In the genomic region with DNA sequence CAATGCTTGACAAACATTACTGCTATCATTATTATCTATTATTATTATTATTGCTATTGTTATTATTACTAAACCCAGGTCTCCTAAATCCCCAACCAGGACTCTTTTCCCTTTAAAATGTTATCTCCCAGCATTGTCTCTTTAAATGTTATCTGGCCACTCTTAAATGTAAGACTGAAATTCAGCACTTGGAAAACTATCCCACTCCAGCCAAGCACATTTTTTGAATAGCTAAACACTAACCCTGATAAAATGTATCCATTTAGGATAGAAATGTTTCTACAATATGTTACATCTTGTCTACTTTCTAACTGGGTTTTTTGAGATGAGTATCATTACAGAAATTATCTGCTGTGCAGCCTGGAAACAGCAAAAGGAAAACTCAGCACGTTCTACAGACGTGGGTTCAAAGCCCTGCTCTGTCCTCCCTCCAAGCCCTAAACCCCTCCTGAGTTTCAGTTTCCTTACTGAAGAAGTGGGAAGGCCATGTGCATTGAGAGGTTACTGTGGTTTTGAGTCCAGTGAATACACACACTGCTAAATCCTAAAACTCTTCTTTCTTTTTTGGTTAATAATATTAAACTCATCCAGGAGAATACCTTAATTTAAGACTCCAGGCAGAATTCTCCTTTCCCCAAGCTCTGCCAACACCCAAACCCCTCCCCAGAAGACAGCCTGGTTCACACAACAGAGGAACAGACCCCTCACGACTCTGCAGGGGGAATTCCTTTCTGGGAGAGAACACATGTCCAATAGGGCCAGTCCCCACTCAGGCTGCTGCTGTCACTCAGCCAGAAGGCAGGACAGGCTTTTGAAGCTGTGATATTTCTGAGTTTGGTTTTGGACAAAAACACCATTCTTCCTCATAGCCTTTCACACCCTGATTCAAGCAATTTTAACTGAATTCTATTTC, we compare ENCODE assay signal across 8 cellular contexts. TPM values are rescaled to one million over a fixed set of nuclear protein-coding genes. Genes with fewer than 3 reads are reported as not detected.
DNase-seq lines count a peak whose midpoint lies in the region; ATAC-seq, FAIRE-seq and TF ChIP-seq lines count a peak whose summit lies in the region.
"Had no signal": no experiment of that assay in that cellular context is flagged by ENCODE, and none has a peak within 500 bp of the region (broad histone marks: within the 10 kb centered on the region; RNA-seq: fewer than 3 reads in every experiment).

No MANE protein-coding gene starts in this region.

- peaks cover 4% of the 10 kb centered on the region for H3K79me1 ChIP-seq in trophoblast cell (ENCODE audit: low read length)

- no peak overlapping the region for H4K91ac ChIP-seq in trophoblast cell (ENCODE audit: low read depth, low read length)

- H3K4me2 ChIP-seq in trophoblast cell (ENCODE audit: low read length) = no peak overlapping the region

- no CpG with 5 or more reads among the region's 3 CpGs for WGBS in trophoblast cell (ENCODE audit: extremely low coverage, insufficient coverage, insufficient read length)

- TF ChIP-seq CTCF in fibroblast of the aortic adventitia (IDR thresholded peaks at IDR 0.05; ENCODE audit: insufficient read depth, low read length) = no peak

- no peak overlapping the region for H3K9ac ChIP-seq in trophoblast cell (ENCODE audit: low read length)

- no peak overlapping the region for H3K23ac ChIP-seq in trophoblast cell (ENCODE audit: low read length)

- H3K14ac ChIP-seq in trophoblast cell (ENCODE audit: low read length) = no peak overlapping the region

- H3K36me3 ChIP-seq in trophoblast cell (ENCODE audit: control insufficient read depth in 1 of 2, insufficient read depth in 2 of 2, low read length in 2 of 2) = no peaks in the 10 kb centered on the region

- H3K18ac ChIP-seq in trophoblast cell (ENCODE audit: low read length) = no peak overlapping the region

- no peaks in the 10 kb centered on the region for H3K27me3 ChIP-seq in trophoblast cell (ENCODE audit: insufficient read depth, low read length)

- H2BK5ac ChIP-seq in trophoblast cell (ENCODE audit: low read depth, low read length, poor library complexity) = no peak overlapping the region

- no peak overlapping the region for H4K8ac ChIP-seq in trophoblast cell (ENCODE audit: low read depth, low read length)

- H3K4me1 ChIP-seq in trophoblast cell (ENCODE audit: control insufficient read depth in 1 of 2, insufficient read depth in 2 of 2, low read length in 2 of 2) = peaks cover 10 to 27% of the 10 kb centered on the region in 2 experiments

- H3K79me2 ChIP-seq in trophoblast cell (ENCODE audit: control insufficient read depth, insufficient read depth, low read length, poor library complexity) = no peaks in the 10 kb centered on the region

- H3K9me3 ChIP-seq in trophoblast cell (ENCODE audit: insufficient read depth, low read depth, low read length) = no peaks in the 10 kb centered on the region

- peak overlapping the region; percentile 37 for H2AFZ ChIP-seq in trophoblast cell (ENCODE audit: insufficient read depth, low read length, poor library complexity)

- H4K12ac ChIP-seq in trophoblast cell (ENCODE audit: low read depth, low read length) = no peak overlapping the region

- FAIRE-seq in GM19239 (lab: Jason Lieb, UNC) = peak; percentile 44

- H2AK5ac ChIP-seq in trophoblast cell (ENCODE audit: low read length) = no peak overlapping the region

- H2BK120ac ChIP-seq in trophoblast cell (ENCODE audit: insufficient read depth, low read length, poor library complexity) = no peak overlapping the region

- H2BK12ac ChIP-seq in trophoblast cell (ENCODE audit: low read length) = peak overlapping the region; percentile 50

- no peak overlapping the region for H3K4ac ChIP-seq in trophoblast cell (ENCODE audit: low read depth, low read length)

- H3K27ac ChIP-seq in trophoblast cell (ENCODE audit: low read depth, low read length) = peak overlapping the region; percentile 17

- no peak for ATAC-seq in HG03025 (IDR thresholded peaks at IDR 0.05; ENCODE audit: low FRiP score, unreplicated experiment)

- H3K4me3 ChIP-seq in fibroblast of the aortic adventitia (ENCODE audit: low read depth, low read length) (peak overlapping the region; percentile 44), trophoblast cell (ENCODE audit: low read depth, low read length) (no peak overlapping the region)

- DNase-seq in GM19239 (ENCODE audit: insufficient read length, low spot score) (no peak), RPMI7951 (ENCODE audit: low read depth) (peak; percentile 44), fibroblast of the aortic adventitia (ENCODE audit: low read depth) (peak; percentile 81), trophoblast cell (peak in 1 of 2 donors; percentile 63), NK-92 (lab: John Stamatoyannopoulos, UW; ENCODE audit: unreplicated experiment) (no peak)
- DNase-seq in activated T-cell treated with anti-CD3 and anti-CD28 coated beads, Interleukin-2, amount 50 U/mL, for 48 hours = no peak
- DNase-seq: stimulated activated CD4-positive, alpha-beta T cell treated with anti-CD3 and anti-CD28 coated beads, Interleukin-15, amount 100 ng/mL, for 24 hours had no signal

RNA-seq across cellular contexts. Expression of gene HIVEP3, which starts 41.9 kb away (rescaled TPM):
- total RNA-seq in RPMI7951 (2014; rRNA removed; shearing (Covaris generic)) = 4.1 and 5.4 TPM in 2 replicates
- total RNA-seq in fibroblast of the aortic adventitia (ENCODE audit: low replicate concordance) = 1.1 and 1.2 TPM in 2 replicates
- 1.6 and 1.8 TPM in 2 replicates for polyA plus RNA-seq in trophoblast cell (2013)

Comparison
In these comparisons a context has a peak if more than half of its experiments do, and no peak if none do; other contexts are left out.
1. DNase-seq: peak in RPMI7951 (single experiment) and fibroblast of the aortic adventitia (single experiment); none in GM19239 (single experiment), NK-92 (single experiment) and activated T-cell treated with anti-CD3 and anti-CD28 coated beads, Interleukin-2, amount 50 U/mL, for 48 hours (0 of 2).